13 cellular contexts compared by ENCODE assay signal in the genomic region with DNA sequence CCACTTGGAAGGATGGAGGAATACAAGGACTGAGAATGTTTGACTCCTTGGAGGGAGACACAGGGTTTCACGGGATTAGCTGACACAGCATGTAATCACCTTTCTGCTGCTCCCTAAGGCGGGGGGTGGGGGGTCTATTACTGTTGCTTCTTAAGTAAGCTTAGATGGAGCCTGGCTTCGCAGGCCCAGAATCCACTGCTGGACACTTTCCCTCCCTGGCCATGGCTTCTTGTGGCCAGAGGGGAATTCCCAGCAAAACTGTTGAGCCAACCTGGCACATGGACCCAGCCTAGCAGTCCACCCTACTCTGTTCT. TPM values are rescaled to one million over a fixed set of nuclear protein-coding genes. Genes with fewer than 3 reads are reported as not detected.
A peak's percentile ranks its signal among the peaks of the same experiment; 100 is the strongest.
DNase-seq lines count a peak whose midpoint lies in the region; ATAC-seq and TF ChIP-seq lines count a peak whose summit lies in the region.
"Had no signal": no experiment of that assay in that cellular context is flagged by ENCODE, and none has a peak within 500 bp of the region (broad histone marks: within the 10 kb centered on the region; RNA-seq: fewer than 3 reads in every experiment).

No MANE protein-coding gene starts in this region.

- CTCF ChIA-PET in CD8-positive, alpha-beta T cell (lab: Charles Lee) = no interaction called here

- H3K4me1 Mint-ChIP-seq in chondrocyte (ENCODE audit: low read depth) = peaks cover 42% of the 10 kb centered on the region
- H3K4me1 Mint-ChIP-seq in nephron = peaks cover 48% of the 10 kb centered on the region
- H3K4me1 Mint-ChIP-seq in CD8-positive, alpha-beta T cell (ENCODE audit: low read depth) = no peaks in the 10 kb centered on the region

- H3K27me3 Mint-ChIP-seq in chondrocyte (ENCODE audit: low read depth) (no peaks in the 10 kb centered on the region), nephron (ENCODE audit: low read depth) (no peaks in the 10 kb centered on the region)
- peaks cover 10% of the 10 kb centered on the region for H3K27me3 Mint-ChIP-seq in CD8-positive, alpha-beta T cell (ENCODE audit: low read depth)

- 80 to 84% (median 82%) methylated on average over 3 of the region's 3 CpGs for WGBS in heart left ventricle, 4 donors
- WGBS in urinary bladder = 49% methylated on average over 3 of the region's 3 CpGs

- H3K9me3 ChIP-seq in heart left ventricle = no peaks in the 10 kb centered on the region
- no peaks in the 10 kb centered on the region for H3K9me3 ChIP-seq in tibial artery
- no peaks in the 10 kb centered on the region for H3K9me3 ChIP-seq in CD8-positive, alpha-beta T cell (ENCODE audit: low read length)
- H3K9me3 ChIP-seq: pancreas had no signal

- intact Hi-C loops in heart left ventricle (cut with DNase I) = loop anchor here in 7 of 10 donors (2.0 to 10.0 kb wide), 6 partner anchors 41 to 98 kb away; partner anchors contain the start of gene DLG1 (in 4 of the 7)
- intact Hi-C loops in Right ventricle myocardium inferior (cut with DNase I) = no loop called here
- intact Hi-C loops in tibial artery (cut with DNase I; ENCODE audit: low total_unique reads) = no loop called here
- intact Hi-C loops in CD8-positive, alpha-beta T cell (cut with DNase I, micrococcal nuclease) = no loop called here

- no peaks in the 10 kb centered on the region for H3K27me3 ChIP-seq in heart left ventricle
- H3K27me3 ChIP-seq in tibial artery = no peaks in the 10 kb centered on the region
- H3K27me3 ChIP-seq in CD8-positive, alpha-beta T cell (ENCODE audit: insufficient read depth, low read length) = no peaks in the 10 kb centered on the region
- H3K27me3 ChIP-seq: pancreas had no signal

- H3K27ac Mint-ChIP-seq in chondrocyte (ENCODE audit: unreplicated experiment) (peak overlapping the region; percentile 87), nephron (peak overlapping the region; percentile 92 to 97 (median 97))
- no peak overlapping the region for H3K27ac Mint-ChIP-seq in CD8-positive, alpha-beta T cell

- peaks cover 0 to 50% (median 24%) of the 10 kb centered on the region in 12 donors for H3K4me1 ChIP-seq in heart left ventricle
- H3K4me1 ChIP-seq in urinary bladder (ENCODE audit: insufficient read depth) = no peaks in the 10 kb centered on the region
- H3K4me1 ChIP-seq in tibial artery = peaks cover 0 to 19% (median 2%) of the 10 kb centered on the region in 4 donors
- no peaks in the 10 kb centered on the region for H3K4me1 ChIP-seq in CD8-positive, alpha-beta T cell (ENCODE audit: insufficient read depth, low read length)
- H3K4me1 ChIP-seq: pancreas had no signal

- H3K36me3 Mint-ChIP-seq in chondrocyte (ENCODE audit: low read depth) = no peaks in the 10 kb centered on the region
- H3K36me3 Mint-ChIP-seq in nephron (ENCODE audit: low read depth) = no peaks in the 10 kb centered on the region
- H3K36me3 Mint-ChIP-seq in CD8-positive, alpha-beta T cell = no peaks in the 10 kb centered on the region

- TF ChIP-seq POLR2A in heart left ventricle (IDR thresholded peaks at IDR 0.05) = no peak

- TF ChIP-seq CTCF in heart left ventricle (IDR thresholded peaks at IDR 0.05) = no peak
- TF ChIP-seq CTCF in chondrocyte (IDR thresholded peaks at IDR 0.05) = no peak
- TF ChIP-seq CTCF in nephron (IDR thresholded peaks at IDR 0.05; ENCODE audit: unreplicated experiment in 3 of 3) = no peak
- no peak for TF ChIP-seq CTCF in tibial artery (IDR thresholded peaks at IDR 0.05)
- no peak for TF ChIP-seq CTCF in CD8-positive, alpha-beta T cell (IDR thresholded peaks at IDR 0.05)

- H3K4me3 Mint-ChIP-seq in chondrocyte (ENCODE audit: unreplicated experiment) (peak overlapping the region; percentile 50), nephron (peak overlapping the region; percentile 48 to 67 (median 63))
- H3K4me3 Mint-ChIP-seq in CD8-positive, alpha-beta T cell = no peak overlapping the region

- POLR2A ChIA-PET in CD8-positive, alpha-beta T cell (lab: Charles Lee) = no interaction called here

- DNase-seq in heart left ventricle = peak in 1 of 5 donors; percentile 38
- no peak for DNase-seq in Right ventricle myocardium inferior (ENCODE audit: missing footprints)
- DNase-seq in chondrocyte (ENCODE audit: low spot score) = no peak
- no peak for DNase-seq in dedifferentiated amniotic fluid mesenchymal stem cell (ENCODE audit: extremely low spot score)
- DNase-seq in tibial artery = no peak
- DNase-seq in CD8-positive, alpha-beta T cell = no peak
- DNase-seq: NCI-H1105 treated with DMSO at 0.1 percent for 48 hours, NCI-H526, pancreas, SIG-M5 had no signal

- ATAC-seq in heart left ventricle (no peak), Right ventricle myocardium inferior (no peak)
- no peak for ATAC-seq in CD8-positive, alpha-beta T cell

- H3K9me3 Mint-ChIP-seq in chondrocyte (ENCODE audit: low read depth) (peaks cover 4% of the 10 kb centered on the region), nephron (peaks cover 4% of the 10 kb centered on the region)
- no peaks in the 10 kb centered on the region for H3K9me3 Mint-ChIP-seq in CD8-positive, alpha-beta T cell

- H3K4me3 ChIP-seq in heart left ventricle = peak overlapping the region in 3 of 12 donors; percentile 16 to 45 (median 41)
- H3K4me3 ChIP-seq in urinary bladder (ENCODE audit: low read depth, low read length) = no peak overlapping the region
- H3K4me3 ChIP-seq in tibial artery = no peak overlapping the region
- H3K4me3 ChIP-seq in CD8-positive, alpha-beta T cell (ENCODE audit: low read depth, low read length) = no peak overlapping the region
- H3K4me3 ChIP-seq: lung, pancreas had no signal

- peak overlapping the region in 9 of 12 donors; percentile 7 to 78 (median 72) for H3K27ac ChIP-seq in heart left ventricle
- peak overlapping the region; percentile 32 for H3K27ac ChIP-seq in urinary bladder (ENCODE audit: low read depth)
- no peak overlapping the region for H3K27ac ChIP-seq in tibial artery
- H3K27ac ChIP-seq in CD8-positive, alpha-beta T cell (ENCODE audit: low read depth, low read length) = no peak overlapping the region
- H3K27ac ChIP-seq: pancreas had no signal

- H3K36me3 ChIP-seq in heart left ventricle (no peaks in the 10 kb centered on the region), urinary bladder (ENCODE audit: insufficient read depth) (no peaks in the 10 kb centered on the region), tibial artery (no peaks in the 10 kb centered on the region)
- no peaks in the 10 kb centered on the region for H3K36me3 ChIP-seq in CD8-positive, alpha-beta T cell (ENCODE audit: insufficient read depth, low read length)
- H3K36me3 ChIP-seq: pancreas had no signal

RNA-seq across cellular contexts. Expression of gene DLG1, which starts 55.4 kb away (rescaled TPM):
- total RNA-seq in heart left ventricle (100 to 1,000 TPM in 1 of 9 donors, 10 to 100 TPM in 8; 37.1 to 151 (median 63.6) TPM), Right ventricle myocardium inferior (48.6 TPM), chondrocyte (117 to 166 TPM (median 157 TPM) in 3 replicates), urinary bladder (163 TPM)
- polyA plus RNA-seq in heart left ventricle (10 to 100 TPM; 17.4 to 94.3 TPM), urinary bladder (27.5 TPM)
- total RNA-seq in CD8-positive, alpha-beta T cell = 10 to 100 TPM; 70.9 to 72.9 TPM

Comparison
In these comparisons a context has a peak if more than half of its experiments do, and no peak if none do; other contexts are left out.
1. intact Hi-C loops: an anchor here in heart left ventricle (2.0 to 10.0 kb wide); none called in Right ventricle myocardium inferior, tibial artery and CD8-positive, alpha-beta T cell.
2. H3K27ac ChIP-seq: peak in heart left ventricle (9 of 12) and urinary bladder (single experiment); none in tibial artery (0 of 2) and CD8-positive, alpha-beta T cell (single experiment).